ENCODE assay signal across 8 cellular contexts in genomic region chr22:20392983-20393704, GRCh38. TPM values are rescaled to one million over a fixed set of nuclear protein-coding genes. Genes with fewer than 3 reads are reported as not detected.
A peak's percentile ranks its signal among the peaks of the same experiment; 100 is the strongest.
DNase-seq lines count a peak whose midpoint lies in the region; ATAC-seq and TF ChIP-seq lines count a peak whose summit lies in the region.

No MANE protein-coding gene starts in this region.

- H3K9me3 Mint-ChIP-seq in activated CD4-positive, alpha-beta memory T cell treated with anti-CD3 and anti-CD28 coated beads, Interleukin-2, amount 10 ng/mL, durations not matched to agents 7 days and 5 days = peaks cover 2% of the 10 kb centered on the region

- peaks cover 3% of the 10 kb centered on the region for H3K27me3 Mint-ChIP-seq in activated CD4-positive, alpha-beta memory T cell treated with anti-CD3 and anti-CD28 coated beads, Interleukin-2, amount 10 ng/mL, durations not matched to agents 7 days and 5 days

- peak overlapping the region; percentile 76 to 93 for H3K4me3 ChIP-seq in HCT116 (replicated peaks in 1 of 2; ENCODE audit: low read depth in 1 of 2, low read length in 2 of 2)
- H3K4me3 ChIP-seq in hepatocyte = no peak overlapping the region
- peak overlapping the region; percentile 78 for H3K4me3 ChIP-seq in smooth muscle cell

- H3K4me1 Mint-ChIP-seq in activated CD4-positive, alpha-beta memory T cell treated with anti-CD3 and anti-CD28 coated beads, Interleukin-2, amount 10 ng/mL, durations not matched to agents 7 days and 5 days = peaks cover 29% of the 10 kb centered on the region

- TSS peak; percentile 88 for BruUV-seq in HCT116 (replicated peaks; lab: Mats Ljungman, UMichigan)

- H3K36me3 Mint-ChIP-seq in activated CD4-positive, alpha-beta memory T cell treated with anti-CD3 and anti-CD28 coated beads, Interleukin-2, amount 10 ng/mL, durations not matched to agents 7 days and 5 days (ENCODE audit: low read depth) = no peaks in the 10 kb centered on the region

- CTCF ChIA-PET in HCT116 (lab: Charles Lee) = no interaction called here
- CTCF ChIA-PET in activated CD4-positive, alpha-beta memory T cell treated with anti-CD3 and anti-CD28 coated beads, Interleukin-2, amount 10 ng/mL, durations not matched to agents 7 days and 5 days (lab: Charles Lee) = interaction anchor here (1.2 to 2.3 kb wide), 3 partner anchors 11 to 75 kb away, joined by 4 to 8 read pairs (median 7); no protein-coding TSS in a partner anchor

- peak overlapping the region; percentile 90 for H2AFZ ChIP-seq in HCT116 (ENCODE audit: low read depth, low read length, poor library complexity, severe bottlenecking)
- H2AFZ ChIP-seq in hepatocyte = peak overlapping the region; percentile 90
- H2AFZ ChIP-seq in smooth muscle cell (ENCODE audit: low read depth) = peak overlapping the region; percentile 99

- H3K4me2 ChIP-seq in HCT116 (ENCODE audit: low read length) (peak overlapping the region; percentile 96), hepatocyte (peak overlapping the region; percentile 82), smooth muscle cell (peak overlapping the region; percentile 93)

- TF ChIP-seq CTCF in HCT116 (IDR thresholded peaks at IDR 0.05 in 2 of 3, conservative IDR thresholded peaks at IDR 0.05 in 1 of 3; ENCODE audit: borderline replicate concordance in 1 of 3, insufficient read depth in 1 of 3, low read depth in 2 of 3, low read length in 2 of 3) = no peak
- no peak for TF ChIP-seq CTCF in hepatocyte (IDR thresholded peaks at IDR 0.05; ENCODE audit: poor library complexity)
- no peak for TF ChIP-seq CTCF in smooth muscle cell (IDR thresholded peaks at IDR 0.05; ENCODE audit: borderline replicate concordance, insufficient read depth, poor library complexity, severe bottlenecking)

- WGBS in hepatocyte (ENCODE audit: low lambda C conversion rate, missing lambda C conversion rate) = 95% methylated on average over 23 of the region's 23 CpGs
- WGBS in smooth muscle cell (ENCODE audit: low lambda C conversion rate) = 96% methylated on average over 23 of the region's 23 CpGs

- H3K4me1 ChIP-seq in HCT116 (ENCODE audit: control insufficient read depth in 1 of 2, insufficient read depth in 2 of 2, low read length in 2 of 2) (peaks cover 9 to 22% of the 10 kb centered on the region in 2 experiments), hepatocyte (ENCODE audit: insufficient read depth) (peaks cover 28% of the 10 kb centered on the region), smooth muscle cell (ENCODE audit: low read depth) (peaks cover 17% of the 10 kb centered on the region)

- POLR2A ChIA-PET in HCT116 (lab: Charles Lee) = no interaction called here
- POLR2A ChIA-PET in activated CD4-positive, alpha-beta memory T cell treated with anti-CD3 and anti-CD28 coated beads, Interleukin-2, amount 10 ng/mL, durations not matched to agents 7 days and 5 days (lab: Charles Lee) = interaction anchor here (1.0 to 2.8 kb wide), 8 partner anchors 8 to 157 kb away, joined by 3 to 11 read pairs (median 3); partner anchors contain the start of genes DGCR6L and MED15

- H3K27me3 ChIP-seq in HCT116 (ENCODE audit: insufficient read depth, low read length) (no peaks in the 10 kb centered on the region), hepatocyte (no peaks in the 10 kb centered on the region), smooth muscle cell (ENCODE audit: low read depth) (no peaks in the 10 kb centered on the region)

- H3K36me3 ChIP-seq in HCT116 (ENCODE audit: control insufficient read depth in 1 of 2, insufficient read depth in 2 of 2, low read length in 2 of 2) (no peaks in the 10 kb centered on the region), hepatocyte (replicated peaks; ENCODE audit: insufficient read depth, low read depth) (no peaks in the 10 kb centered on the region), smooth muscle cell (ENCODE audit: low read depth) (no peaks in the 10 kb centered on the region)

- H3K4me3 Mint-ChIP-seq in activated CD4-positive, alpha-beta memory T cell treated with anti-CD3 and anti-CD28 coated beads, Interleukin-2, amount 10 ng/mL, durations not matched to agents 7 days and 5 days = peak overlapping the region; percentile 81

- peak overlapping the region; percentile 76 for H3K27ac ChIP-seq in HCT116 (ENCODE audit: low read depth, low read length)
- peak overlapping the region; percentile 89 for H3K27ac ChIP-seq in hepatocyte
- H3K27ac ChIP-seq in smooth muscle cell (ENCODE audit: low read depth) = no peak overlapping the region

- RAD21 ChIA-PET in HCT116 (lab: Charles Lee; ENCODE audit: low non-redundant PET in 1 of 2, low total read pairs in 2 of 2, uncharacterized antibody in 2 of 2, unreplicated experiment in 2 of 2) = no interaction called here

- no peak for TF ChIP-seq POLR2A in HCT116 (IDR thresholded peaks at IDR 0.05; ENCODE audit: borderline replicate concordance, extremely low read depth, insufficient read depth, insufficient read length)
- TF ChIP-seq POLR2A in GM18505 (IDR thresholded peaks at IDR 0.05; ENCODE audit: borderline replicate concordance, extremely low read depth, insufficient read depth, insufficient read length) = no peak

- ATAC-seq in HCT116 (no peak; the same call in none of the 2 replicates), GM19351 (IDR thresholded peaks at IDR 0.05; ENCODE audit: unreplicated experiment) (no peak), GM18505 (IDR thresholded peaks at IDR 0.05; ENCODE audit: unreplicated experiment) (no peak)

- H3K9ac ChIP-seq in HCT116 (ENCODE audit: low read length) = peak overlapping the region; percentile 88
- H3K9ac ChIP-seq in smooth muscle cell (ENCODE audit: low read depth) = peak overlapping the region; percentile 13

- H3F3A ChIP-seq in smooth muscle cell (ENCODE audit: low read depth) = peaks cover 4% of the 10 kb centered on the region

- peak overlapping the region; percentile 77 for H3K27ac Mint-ChIP-seq in activated CD4-positive, alpha-beta memory T cell treated with anti-CD3 and anti-CD28 coated beads, Interleukin-2, amount 10 ng/mL, durations not matched to agents 7 days and 5 days

- no peaks in the 10 kb centered on the region for H3K79me2 ChIP-seq in HCT116 (ENCODE audit: insufficient read depth, low read length)
- H3K79me2 ChIP-seq in hepatocyte = peaks cover 37% of the 10 kb centered on the region
- peaks cover 29% of the 10 kb centered on the region for H3K79me2 ChIP-seq in smooth muscle cell (ENCODE audit: low read depth)

- DNase-seq in HCT116 (ENCODE audit: low read depth, low spot score) (no peak), hepatocyte (ENCODE audit: low spot score) (no peak), smooth muscle cell (lab: John Stamatoyannopoulos, UW; ENCODE audit: unreplicated experiment) (no peak), NOMO-1 treated with DMSO at 0.1 percent for 48 hours (lab: John Stamatoyannopoulos, UW; ENCODE audit: unreplicated experiment) (no peak)
- no peak for DNase-seq in activated CD4-positive, alpha-beta memory T cell treated with anti-CD3 and anti-CD28 coated beads, Interleukin-2, amount 10 ng/mL, durations not matched to agents 7 days and 5 days
- DNase-seq in activated CD8-positive, alpha-beta memory T cell treated with anti-CD3 and anti-CD28 coated beads, Interleukin-2, amount 50 U/mL, for 48 hours = no peak

- H3K9me3 ChIP-seq in HCT116 (ENCODE audit: control insufficient read depth in 1 of 2, insufficient read depth in 1 of 2, low read depth in 1 of 2, low read length in 2 of 2) = no peaks in the 10 kb centered on the region
- H3K9me3 ChIP-seq in hepatocyte (ENCODE audit: low read depth) = no peaks in the 10 kb centered on the region
- no peaks in the 10 kb centered on the region for H3K9me3 ChIP-seq in smooth muscle cell (replicated peaks; ENCODE audit: low read depth)

- intact Hi-C loops in HCT116 (cut with micrococcal nuclease) = no loop called here

- H3K9me2 ChIP-seq in HCT116 (ENCODE audit: insufficient read depth) (no peaks in the 10 kb centered on the region), hepatocyte (replicated peaks; ENCODE audit: insufficient read depth) (no peaks in the 10 kb centered on the region)

- H4K20me1 ChIP-seq in HCT116 (ENCODE audit: insufficient read depth) (no peaks in the 10 kb centered on the region), hepatocyte (ENCODE audit: insufficient read depth, poor library complexity, severe bottlenecking) (peaks cover 6% of the 10 kb centered on the region), smooth muscle cell (ENCODE audit: low read depth) (peaks cover 20% of the 10 kb centered on the region)

- no peak for TF ChIP-seq RAD21 in HCT116 (IDR thresholded peaks at IDR 0.05; ENCODE audit: low read depth)

TF ChIP-seq in HCT116, 20 proteins besides CTCF, POLR2A, EP300 and RAD21 (continues in another document):
- TF ChIP-seq CEBPB (IDR thresholded peaks at IDR 0.05; ENCODE audit: low read depth) (no peak), EZH2phosphoT487 (IDR thresholded peaks at IDR 0.05; ENCODE audit: borderline replicate concordance) (no peak), JUND (IDR thresholded peaks at IDR 0.05) (no peak), CBX3 (IDR thresholded peaks at IDR 0.05; ENCODE audit: low read depth) (no peak), SP1 (IDR thresholded peaks at IDR 0.05; ENCODE audit: low read depth) (no peak)

RNA-seq across cellular contexts. Expression of gene ZNF74, which starts 0.8 kb away (rescaled TPM):
- total RNA-seq in HCT116 (2021; ENCODE audit: unreplicated experiment) = 15.4 TPM
- polyA plus RNA-seq in HCT116 (2012) = 9.9 and 11.2 TPM in 2 replicates
- total RNA-seq in activated CD4-positive, alpha-beta memory T cell treated with anti-CD3 and anti-CD28 coated beads, Interleukin-2, amount 10 ng/mL, durations not matched to agents 7 days and 5 days = 1 to 10 TPM; 6.1 to 6.2 TPM
- total RNA-seq in hepatocyte = 15.6 and 15.7 TPM in 2 replicates
- polyA plus RNA-seq in hepatocyte = 11.1 and 17.9 TPM in 2 replicates
- 11.8 and 12.5 TPM in 2 replicates for total RNA-seq in smooth muscle cell
- 12.1 and 14.3 TPM in 2 replicates for polyA plus RNA-seq in smooth muscle cell

RNA-seq across cellular contexts. Expression of gene SCARF2, which starts 44.5 kb away (rescaled TPM):
- total RNA-seq in HCT116 (2021; ENCODE audit: unreplicated experiment) = 2.5 TPM
- polyA plus RNA-seq in HCT116 (2012) = 1.5 and 1.6 TPM in 2 replicates
- total RNA-seq in activated CD4-positive, alpha-beta memory T cell treated with anti-CD3 and anti-CD28 coated beads, Interleukin-2, amount 10 ng/mL, durations not matched to agents 7 days and 5 days = 1 to 10 TPM; 1.1 to 1.2 TPM
- total RNA-seq in hepatocyte = 14.6 and 19.3 TPM in 2 replicates
- 35.2 and 39.0 TPM in 2 replicates for polyA plus RNA-seq in hepatocyte
- total RNA-seq in smooth muscle cell = 30.9 and 32.8 TPM in 2 replicates
- polyA plus RNA-seq in smooth muscle cell = 70.9 and 89.8 TPM in 2 replicates
